In genomic region chr12:118981285-118982201, GRCh38 we compare ENCODE assay signal across 9 cellular contexts. TPM values are rescaled to one million over a fixed set of nuclear protein-coding genes. Genes with fewer than 3 reads are reported as not detected.
DNase-seq lines count a peak whose midpoint lies in the region; ATAC-seq lines count a peak whose summit lies in the region.
"Had no signal": no experiment of that assay in that cellular context is flagged by ENCODE, and none has a peak within 500 bp of the region (broad histone marks: within the 10 kb centered on the region; RNA-seq: fewer than 3 reads in every experiment).

SRRM4 (plus strand) TSS chr12:118981541; CDS start chr12:118981883, 342 bp downstream.

- DNase-seq in NCI-H1417 (lab: John Stamatoyannopoulos, UW): peak; percentile 66 to 96 (median 75)
- DNase-seq in NCI-H1417 treated with DMSO at 0.1 percent for 48 hours (lab: John Stamatoyannopoulos, UW): no peak
- DNase-seq in NCI-H69 (lab: John Stamatoyannopoulos, UW): peak; percentile 92
- peak; percentile 57 to 95 (median 80) for DNase-seq in head of caudate nucleus
- peak; percentile 84 for DNase-seq in putamen (ENCODE audit: low spot score)
- no peak for DNase-seq in activated T-cell treated with anti-CD3 and anti-CD28 coated beads, Interleukin-2, amount 50 U/mL, for 72 hours

- peaks cover 23% of the 10 kb centered on the region for H3K27me3 Mint-ChIP-seq in activated T-cell treated with anti-CD3 and anti-CD28 coated beads, Interleukin-2, amount 50 U/mL, for 72 hours (ENCODE audit: low read depth)

- H3K9me3 Mint-ChIP-seq in activated T-cell treated with anti-CD3 and anti-CD28 coated beads, Interleukin-2, amount 50 U/mL, for 72 hours: peaks cover 0 to 3% of the 10 kb centered on the region in 2 donors

- H3K4me3 Mint-ChIP-seq in activated T-cell treated with anti-CD3 and anti-CD28 coated beads, Interleukin-2, amount 50 U/mL, for 72 hours: no peak within 1 kb of the TSS

- H3K36me3 Mint-ChIP-seq in activated T-cell treated with anti-CD3 and anti-CD28 coated beads, Interleukin-2, amount 50 U/mL, for 72 hours (ENCODE audit: insufficient read depth in 2 of 2): peaks cover 0 to 2% of the 10 kb centered on the region in 2 donors

- H3K27ac Mint-ChIP-seq in activated T-cell treated with anti-CD3 and anti-CD28 coated beads, Interleukin-2, amount 50 U/mL, for 72 hours: no peak within 1 kb of the TSS

- no peak for ATAC-seq in GM21360 (IDR thresholded peaks at IDR 0.05; ENCODE audit: unreplicated experiment)
- ATAC-seq in activated T-cell treated with anti-CD3 and anti-CD28 coated beads, Interleukin-2, amount 50 U/mL, for 72 hours (replicated peaks in 1 of 2): no peak
- no peak for ATAC-seq in HG03135 (IDR thresholded peaks at IDR 0.05; ENCODE audit: unreplicated experiment)

- H3K4me1 Mint-ChIP-seq in activated T-cell treated with anti-CD3 and anti-CD28 coated beads, Interleukin-2, amount 50 U/mL, for 72 hours (ENCODE audit: low read depth): no peaks in the 10 kb centered on the region

- intact Hi-C loops in head of caudate nucleus (cut with DNase I): no loop called here

RNA-seq across cellular contexts. Expression of gene SRRM4, which starts in this region (rescaled TPM):
- total RNA-seq in activated T-cell treated with anti-CD3 and anti-CD28 coated beads, Interleukin-2, amount 50 U/mL, for 72 hours: not detected
- total RNA-seq: glomerular endothelial cell had no signal

Comparison
In these comparisons a context has a peak if more than half of its experiments do, and no peak if none do; other contexts are left out.
1. DNase-seq: peak in NCI-H1417 (3 of 3), NCI-H69 (single experiment), head of caudate nucleus (42 of 42) and putamen (single experiment); none in NCI-H1417 treated with DMSO at 0.1 percent for 48 hours (single experiment) and activated T-cell treated with anti-CD3 and anti-CD28 coated beads, Interleukin-2, amount 50 U/mL, for 72 hours (0 of 2).